9 cellular contexts compared by ENCODE assay signal in genomic region chr17:43713494-43714162, GRCh38. TPM values are rescaled to one million over a fixed set of nuclear protein-coding genes. Genes with fewer than 3 reads are reported as not detected.
DNase-seq lines count a peak whose midpoint lies in the region; ATAC-seq lines count a peak whose summit lies in the region.
"Had no signal": no experiment of that assay in that cellular context is flagged by ENCODE, and none has a peak within 500 bp of the region (broad histone marks: within the 10 kb centered on the region; RNA-seq: fewer than 3 reads in every experiment).

No MANE protein-coding gene starts in this region.

- peaks cover 27% of the 10 kb centered on the region for H3K27me3 ChIP-seq in CD8-positive, alpha-beta memory T cell (ENCODE audit: insufficient read depth, low read length, poor library complexity, severe bottlenecking)
- peaks cover 41% of the 10 kb centered on the region for H3K27me3 ChIP-seq in HUES64 (ENCODE audit: insufficient read depth, low read length)

- 2% methylated on average over 53 of the region's 53 CpGs for WGBS in HUES64

- no peaks in the 10 kb centered on the region for H3K9me3 ChIP-seq in CD8-positive, alpha-beta memory T cell (ENCODE audit: low read length)
- no peaks in the 10 kb centered on the region for H3K9me3 ChIP-seq in HUES64 (ENCODE audit: insufficient read depth, low read depth, low read length)

- peaks cover 30 to 56% of the 10 kb centered on the region in 2 donors for H3K27me3 Mint-ChIP-seq in CD8-positive, alpha-beta memory T cell
- H3K27me3 Mint-ChIP-seq in activated naive CD4-positive, alpha-beta T cell treated with anti-CD3 and anti-CD28 coated beads, Interleukin-2, amount 50 U/mL, for 24 hours = peaks cover 25% of the 10 kb centered on the region

- H3K36me3 Mint-ChIP-seq in CD8-positive, alpha-beta memory T cell = no peaks in the 10 kb centered on the region
- H3K36me3 Mint-ChIP-seq in activated naive CD4-positive, alpha-beta T cell treated with anti-CD3 and anti-CD28 coated beads, Interleukin-2, amount 50 U/mL, for 24 hours = no peaks in the 10 kb centered on the region

- intact Hi-C loops in left ventricle myocardium superior (cut with micrococcal nuclease) = no loop called here

- H3K4me1 ChIP-seq in CD8-positive, alpha-beta memory T cell (ENCODE audit: insufficient read depth, low read length) = no peaks in the 10 kb centered on the region
- peaks cover 16% of the 10 kb centered on the region for H3K4me1 ChIP-seq in HUES64 (ENCODE audit: insufficient read depth, low read length)

- H3K36me3 ChIP-seq in CD8-positive, alpha-beta memory T cell (ENCODE audit: insufficient read depth, low read length) = no peaks in the 10 kb centered on the region
- H3K36me3 ChIP-seq in HUES64 (ENCODE audit: insufficient read depth, low read length) = no peaks in the 10 kb centered on the region

- no peak overlapping the region for H3K27ac Mint-ChIP-seq in CD8-positive, alpha-beta memory T cell
- no peak overlapping the region for H3K27ac Mint-ChIP-seq in activated naive CD4-positive, alpha-beta T cell treated with anti-CD3 and anti-CD28 coated beads, Interleukin-2, amount 50 U/mL, for 24 hours

- POLR2A ChIA-PET in CD8-positive, alpha-beta memory T cell (lab: Charles Lee) = interaction anchor here (0.6 kb wide), 1 partner anchor 62 kb away, joined by 3 read pairs; no protein-coding TSS in a partner anchor

- ATAC-seq in left ventricle myocardium superior (peak; percentile 84), GM19023 (IDR thresholded peaks at IDR 0.05; ENCODE audit: unreplicated experiment) (no peak)

- H3K4me3 ChIP-seq in CD8-positive, alpha-beta memory T cell (ENCODE audit: low read length) = no peak overlapping the region
- peak overlapping the region; percentile 60 for H3K4me3 ChIP-seq in HUES64 (ENCODE audit: low read length)

- peak overlapping the region; percentile 60; the same call in 1 of the 2 replicates for H3K9ac ChIP-seq in HUES64 (ENCODE audit: low read depth, low read length)
- H3K9ac ChIP-seq: KMS-11 had no signal

- CTCF ChIA-PET in CD8-positive, alpha-beta memory T cell (lab: Charles Lee) = interaction anchor here (0.9 to 1.6 kb wide), 6 partner anchors 13 to 133 kb away, joined by 3 to 7 read pairs (median 3); no protein-coding TSS in a partner anchor

- no peaks in the 10 kb centered on the region for H3K9me3 Mint-ChIP-seq in CD8-positive, alpha-beta memory T cell
- H3K9me3 Mint-ChIP-seq in activated naive CD4-positive, alpha-beta T cell treated with anti-CD3 and anti-CD28 coated beads, Interleukin-2, amount 50 U/mL, for 24 hours = no peaks in the 10 kb centered on the region

- peak overlapping the region; percentile 32 to 73 (median 64) for H3K4me3 Mint-ChIP-seq in CD8-positive, alpha-beta memory T cell
- H3K4me3 Mint-ChIP-seq in activated naive CD4-positive, alpha-beta T cell treated with anti-CD3 and anti-CD28 coated beads, Interleukin-2, amount 50 U/mL, for 24 hours = peak overlapping the region; percentile 53

- DNase-seq in CD8-positive, alpha-beta memory T cell = no peak
- peak; percentile 61 for DNase-seq in left ventricle myocardium superior
- peak; percentile 81 for DNase-seq in retina
- no peak for DNase-seq in NCI-H2081 treated with DMSO at 0.1 percent for 48 hours (lab: John Stamatoyannopoulos, UW)
- DNase-seq in stimulated activated naive CD4-positive, alpha-beta T cell (lab: John Stamatoyannopoulos, UW) = no peak

- H3K27ac ChIP-seq in CD8-positive, alpha-beta memory T cell (ENCODE audit: low read depth, low read length) = no peak overlapping the region
- H3K27ac ChIP-seq in HUES64 (ENCODE audit: low read depth, low read length) = no peak overlapping the region
- H3K27ac ChIP-seq: KMS-11 had no signal

- H3K4me1 Mint-ChIP-seq in CD8-positive, alpha-beta memory T cell = peaks cover 11 to 15% (median 15%) of the 10 kb centered on the region in 3 donors
- H3K4me1 Mint-ChIP-seq in activated naive CD4-positive, alpha-beta T cell treated with anti-CD3 and anti-CD28 coated beads, Interleukin-2, amount 50 U/mL, for 24 hours = peaks cover 14% of the 10 kb centered on the region

RNA-seq across cellular contexts. Expression of gene SOST, which starts 45.0 kb away (rescaled TPM):
- not detected for total RNA-seq in CD8-positive, alpha-beta memory T cell
- polyA plus RNA-seq in CD8-positive, alpha-beta memory T cell = not detected
- 0.50 TPM for polyA plus RNA-seq in HUES64 (2013, experiment 1 of 2)
- polyA plus RNA-seq in HUES64 (2013, experiment 2 of 2) = 0.63 TPM
- total RNA-seq in left ventricle myocardium superior = not detected

RNA-seq across cellular contexts. Expression of gene MEOX1, which starts 51.9 kb away (rescaled TPM):
- total RNA-seq in CD8-positive, alpha-beta memory T cell = 1 to 10 TPM in 1 of 2 experiments, under 1 TPM in 1; 0.86 to 1.2 TPM
- 5.4 TPM for polyA plus RNA-seq in CD8-positive, alpha-beta memory T cell
- polyA plus RNA-seq in HUES64 (2013, experiment 1 of 2) = 0.35 TPM
- polyA plus RNA-seq in HUES64 (2013, experiment 2 of 2) = 0.51 TPM
- 11.1 TPM for total RNA-seq in left ventricle myocardium superior

Comparison
In these comparisons a context has a peak if more than half of its experiments do, and no peak if none do; other contexts are left out.
1. DNase-seq: peak in left ventricle myocardium superior (single experiment) and retina (single experiment); none in CD8-positive, alpha-beta memory T cell (0 of 5), NCI-H2081 treated with DMSO at 0.1 percent for 48 hours (single experiment) and stimulated activated naive CD4-positive, alpha-beta T cell (0 of 6).